ENCODE assay signal across 16 cellular contexts in genomic region chr2:170013802-170014551, GRCh38.
DNase-seq lines count a peak whose midpoint lies in the region; ATAC-seq lines count a peak whose summit lies in the region.
"Had no signal": no experiment of that assay in that cellular context is flagged by ENCODE, and none has a peak within 500 bp of the region (broad histone marks: within the 10 kb centered on the region; RNA-seq: fewer than 3 reads in every experiment).

No MANE protein-coding gene starts in this region.

- no peaks in the 10 kb centered on the region for H3K36me3 ChIP-seq in mesendoderm (ENCODE audit: control insufficient read depth, insufficient read depth, low read length)

- H3K4me1 ChIP-seq in mesendoderm (ENCODE audit: control insufficient read depth, low read depth, low read length) = no peaks in the 10 kb centered on the region
- H3K4me1 ChIP-seq: parathyroid adenoma had no signal

- no peak for ATAC-seq in GM21526 (IDR thresholded peaks at IDR 0.05; ENCODE audit: low FRiP score, unreplicated experiment)
- ATAC-seq: activated CD4-positive, CD25-positive, alpha-beta regulatory T cell treated with anti-CD3 and anti-CD28 coated beads, Interleukin-2, amount 50 U/mL, for 24 hours; activated T-helper 17 cell treated with anti-CD3 and anti-CD28 coated beads, Interleukin-2, amount 50 U/mL, for 72 hours; left lobe of liver; stimulated activated naive B cell treated with anti-CD40 and anti-IgM and Interleukin-4, amounts not matched to agents 10 μg/mL and 1 μg/mL and 100 μg/mL, for 72 hours had no signal

- no peak overlapping the region for H2BK15ac ChIP-seq in mesendoderm (replicated peaks; ENCODE audit: low read depth)

- H3K18ac ChIP-seq in mesendoderm (ENCODE audit: low read length) = no peak overlapping the region

- no peak overlapping the region for H4K5ac ChIP-seq in mesendoderm (ENCODE audit: low read length)

- no peaks in the 10 kb centered on the region for H3K79me2 ChIP-seq in mesendoderm (ENCODE audit: control insufficient read depth, insufficient read depth, low read length)
- H3K79me2 ChIP-seq: parathyroid adenoma had no signal

- H3K4me2 ChIP-seq in mesendoderm (ENCODE audit: low read length) = no peak overlapping the region

- H2BK120ac ChIP-seq in mesendoderm (ENCODE audit: low read depth, low read length) = no peak overlapping the region

- no CpG with 5 or more reads among the region's 5 CpGs for WGBS in mesendoderm (ENCODE audit: extremely low coverage, insufficient coverage, low lambda C conversion rate)

- H2BK5ac ChIP-seq in mesendoderm (ENCODE audit: low read length) = no peak overlapping the region

- H3K23ac ChIP-seq in mesendoderm (ENCODE audit: low read length) = no peak overlapping the region

- no peaks in the 10 kb centered on the region for H3K27me3 ChIP-seq in mesendoderm (ENCODE audit: insufficient read depth, low read length, poor library complexity)
- H3K27me3 ChIP-seq: MG63 had no signal

- no peaks in the 10 kb centered on the region for H3K79me1 ChIP-seq in mesendoderm (ENCODE audit: low read length)

- H3K4me3 ChIP-seq in mesendoderm (ENCODE audit: low read length) = no peak overlapping the region
- H3K4me3 ChIP-seq: MG63 had no signal

- no peak overlapping the region for H3K27ac ChIP-seq in mesendoderm (ENCODE audit: low read depth, low read length)
- H3K27ac ChIP-seq: parathyroid adenoma had no signal

- H3K56ac ChIP-seq in mesendoderm (ENCODE audit: low read length) = no peak overlapping the region

- H4K8ac ChIP-seq in mesendoderm (ENCODE audit: low read depth, low read length) = no peak overlapping the region

- no peak overlapping the region for H2AK5ac ChIP-seq in mesendoderm (ENCODE audit: low read length)

- DNase-seq in DMS 273 (lab: John Stamatoyannopoulos, UW; ENCODE audit: unreplicated experiment) (peak; percentile 87), NCI-H526 treated with DMSO at 0.1 percent for 48 hours (lab: John Stamatoyannopoulos, UW) (peak; percentile 13), dermis microvascular lymphatic vessel endothelial cell (ENCODE audit: low read depth in 2 of 2) (peak; percentile 59 to 70), mesendoderm (peak; percentile 96), amniotic stem cell (lab: John Stamatoyannopoulos, UW) (no peak), NCI-H1436 treated with DMSO at 0.1 percent for 48 hours (lab: John Stamatoyannopoulos, UW) (no peak), mesenteric fat pad (ENCODE audit: low spot score) (no peak)
- DNase-seq: MG63; NCI-H345; stimulated activated CD4-positive, alpha-beta T cell treated with anti-CD3 and anti-CD28 coated beads, Interleukin-1b, Interleukin-23, amount 100 ng/mL, for 48 hours; stimulated activated naive B cell treated with anti-CD40 and anti-IgM and Interleukin-4, amounts not matched to agents 10 μg/mL and 1 μg/mL and 100 μg/mL, for 72 hours had no signal

- no peak overlapping the region for H3K4ac ChIP-seq in mesendoderm (ENCODE audit: low read depth, low read length)

- H3K9ac ChIP-seq in mesendoderm (ENCODE audit: low read length) = no peak overlapping the region
- H3K9ac ChIP-seq: parathyroid adenoma had no signal

Comparison
In these comparisons a context has a peak if more than half of its experiments do, and no peak if none do; other contexts are left out.
1. DNase-seq: peak in DMS 273 (single experiment), NCI-H526 treated with DMSO at 0.1 percent for 48 hours (single experiment), dermis microvascular lymphatic vessel endothelial cell (2 of 2) and mesendoderm (single experiment); none in amniotic stem cell (single experiment), NCI-H1436 treated with DMSO at 0.1 percent for 48 hours (single experiment) and mesenteric fat pad (single experiment).